21 cellular contexts compared by ENCODE assay signal in the genomic region with DNA sequence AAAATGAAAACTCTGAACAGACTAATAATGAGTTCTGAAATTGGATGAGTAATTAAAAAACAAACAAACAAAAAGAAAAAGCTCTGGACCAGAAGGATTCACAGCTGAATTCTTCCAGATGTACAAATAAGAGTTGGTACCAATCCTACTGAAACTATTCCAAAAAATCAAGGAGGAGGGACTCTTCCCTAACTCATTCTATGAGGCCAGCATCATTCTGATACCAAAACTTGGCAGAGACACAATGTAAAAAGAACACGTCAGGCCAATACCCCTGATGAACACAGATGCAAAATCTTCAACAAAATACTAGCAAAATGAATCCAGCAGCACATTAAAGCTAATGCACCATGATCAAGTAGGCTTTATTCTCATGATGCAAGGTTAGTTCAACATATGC.
"Had no signal": no experiment of that assay in that cellular context is flagged by ENCODE, and none has a peak within 500 bp of the region (broad histone marks: within the 10 kb centered on the region; RNA-seq: fewer than 3 reads in every experiment).

No MANE protein-coding gene starts in this region.

- H3K4me1 Mint-ChIP-seq: IgD-negative memory B cell had no signal

- H3K9me3 ChIP-seq: Peyer's patch, SJCRH30 had no signal

- H3K36me3 ChIP-seq: Peyer's patch, SJCRH30 had no signal

- H3K27me3 Mint-ChIP-seq: IgD-negative memory B cell had no signal

- H3K27ac ChIP-seq: HL-60, KMS-11, PC-9, Peyer's patch, SJCRH30 had no signal

- DNase-seq: Kasumi-1, NCI-H1092 treated with DMSO at 0.1 percent for 48 hours, NCI-H1436, NCI-H187, NCI-H2029, NCI-H2081 treated with DMSO at 0.1 percent for 48 hours, NCI-H2171, NCI-H226, NCI-H524, NCI-H526 treated with DMSO at 0.1 percent for 48 hours, NCI-H774, PC-9, Peyer's patch, SHP77 treated with DMSO at 0.1 percent for 48 hours, SJCRH30 had no signal

- H3K27me3 ChIP-seq: SJCRH30 had no signal

- H3K4me3 ChIP-seq: K562, PC-9, Peyer's patch, SJCRH30 had no signal

- H3K4me3 Mint-ChIP-seq: IgD-negative memory B cell had no signal

- H3K9ac ChIP-seq: KMS-11 had no signal

- H3K4me1 ChIP-seq: Peyer's patch, SJCRH30 had no signal

- ATAC-seq: K562, Right ventricle myocardium inferior, SK-N-SH treated with all-trans-retinoic acid at 6 μM for 48 hours had no signal

- H3K27ac Mint-ChIP-seq: IgD-negative memory B cell had no signal
